1 cellular context compared by ENCODE assay signal in the genomic region with DNA sequence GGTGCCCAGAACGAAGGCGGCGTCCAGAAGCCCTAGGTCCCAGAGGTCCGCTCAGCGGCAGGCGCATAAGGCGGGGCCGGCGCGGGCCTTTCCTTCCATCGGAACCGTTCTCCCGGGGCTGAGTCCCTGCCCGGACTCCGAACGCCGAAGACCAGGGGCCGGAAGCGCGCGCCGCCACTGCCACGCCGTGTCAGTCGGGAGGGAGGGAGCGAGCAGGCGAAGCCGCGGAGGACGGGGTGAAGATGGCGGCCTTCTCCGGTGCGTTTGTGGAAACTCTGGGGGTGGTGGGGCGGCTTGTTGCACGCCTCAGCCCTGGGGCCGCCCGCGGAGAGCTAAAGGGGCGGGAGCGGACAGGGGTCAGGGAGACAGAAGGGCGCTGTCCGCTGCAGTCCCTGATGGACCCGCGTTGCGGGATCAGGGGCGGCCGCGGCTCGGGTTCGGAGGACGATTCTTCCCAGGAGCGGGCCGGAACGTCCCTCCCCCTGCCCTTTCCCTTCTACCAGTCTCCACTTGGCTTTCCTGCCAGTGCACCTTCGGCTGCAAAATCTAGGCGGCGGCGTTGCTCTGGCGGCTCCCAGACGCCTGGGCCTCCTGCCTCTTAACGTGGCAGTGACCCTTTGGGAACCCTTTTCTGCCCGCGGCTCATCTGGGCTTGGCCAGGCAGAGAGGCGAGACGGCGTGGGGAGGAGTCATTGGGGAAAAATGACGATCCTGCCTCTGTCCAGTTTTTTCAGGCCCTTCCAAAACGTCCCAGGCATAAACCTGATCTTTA.
TF ChIP-seq lines count a peak whose summit lies in the region.

A gene (plus strand): TSS at position 177 of the 772 bp plus-strand sequence. CDS start 66 bp downstream, at position 243.

TF ChIP-seq in HEK293, 187 proteins besides CTCF, POLR2A, EP300 and RAD21 (continued from another document and continues in another):
- TF ChIP-seq PRDM1 (tag by site-specific recombination; IDR thresholded peaks at IDR 0.05) = no peak
- TF ChIP-seq REPIN1 (tag by site-specific recombination; IDR thresholded peaks at IDR 0.05; ENCODE audit: low read depth) = no peak
- TF ChIP-seq, protein P1, sequence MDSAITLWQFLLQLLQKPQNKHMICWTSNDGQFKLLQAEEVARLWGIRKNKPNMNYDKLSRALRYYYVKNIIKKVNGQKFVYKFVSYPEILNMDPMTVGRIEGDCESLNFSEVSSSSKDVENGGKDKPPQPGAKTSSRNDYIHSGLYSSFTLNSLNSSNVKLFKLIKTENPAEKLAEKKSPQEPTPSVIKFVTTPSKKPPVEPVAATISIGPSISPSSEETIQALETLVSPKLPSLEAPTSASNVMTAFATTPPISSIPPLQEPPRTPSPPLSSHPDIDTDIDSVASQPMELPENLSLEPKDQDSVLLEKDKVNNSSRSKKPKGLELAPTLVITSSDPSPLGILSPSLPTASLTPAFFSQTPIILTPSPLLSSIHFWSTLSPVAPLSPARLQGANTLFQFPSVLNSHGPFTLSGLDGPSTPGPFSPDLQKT (IDR thresholded peaks at IDR 0.05; ENCODE audit: borderline replicate concordance, low read depth, low read length) = no peak
- peak; percentile 92 for TF ChIP-seq ZSCAN30 (tag by site-specific recombination; IDR thresholded peaks at IDR 0.05)
- TF ChIP-seq ZFP41 (tag by site-specific recombination; IDR thresholded peaks at IDR 0.05; ENCODE audit: borderline replicate concordance) = no peak
- TF ChIP-seq ZNF394 (tag by site-specific recombination; IDR thresholded peaks at IDR 0.05; ENCODE audit: borderline replicate concordance) = peak; percentile 60; the same call in 1 of the 2 replicates
- TF ChIP-seq, protein P2, sequence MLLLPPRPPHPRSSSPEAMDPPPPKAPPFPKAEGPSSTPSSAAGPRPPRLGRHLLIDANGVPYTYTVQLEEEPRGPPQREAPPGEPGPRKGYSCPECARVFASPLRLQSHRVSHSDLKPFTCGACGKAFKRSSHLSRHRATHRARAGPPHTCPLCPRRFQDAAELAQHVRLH (tag by site-specific recombination; IDR thresholded peaks at IDR 0.05) = no peak
- no peak for TF ChIP-seq ZNF311 (tag by site-specific recombination; IDR thresholded peaks at IDR 0.05; ENCODE audit: borderline replicate concordance)
- TF ChIP-seq ZNF140 (tag by site-specific recombination; IDR thresholded peaks at IDR 0.05) = no peak
- TF ChIP-seq ZFP3 (tag by site-specific recombination; IDR thresholded peaks at IDR 0.05; ENCODE audit: low read depth) = no peak
- TF ChIP-seq ZNF514 (tag by site-specific recombination; IDR thresholded peaks at IDR 0.05) = no peak
- TF ChIP-seq ZNF214 (tag by site-specific recombination; IDR thresholded peaks at IDR 0.05; ENCODE audit: borderline replicate concordance) = no peak
- TF ChIP-seq, protein P3, sequence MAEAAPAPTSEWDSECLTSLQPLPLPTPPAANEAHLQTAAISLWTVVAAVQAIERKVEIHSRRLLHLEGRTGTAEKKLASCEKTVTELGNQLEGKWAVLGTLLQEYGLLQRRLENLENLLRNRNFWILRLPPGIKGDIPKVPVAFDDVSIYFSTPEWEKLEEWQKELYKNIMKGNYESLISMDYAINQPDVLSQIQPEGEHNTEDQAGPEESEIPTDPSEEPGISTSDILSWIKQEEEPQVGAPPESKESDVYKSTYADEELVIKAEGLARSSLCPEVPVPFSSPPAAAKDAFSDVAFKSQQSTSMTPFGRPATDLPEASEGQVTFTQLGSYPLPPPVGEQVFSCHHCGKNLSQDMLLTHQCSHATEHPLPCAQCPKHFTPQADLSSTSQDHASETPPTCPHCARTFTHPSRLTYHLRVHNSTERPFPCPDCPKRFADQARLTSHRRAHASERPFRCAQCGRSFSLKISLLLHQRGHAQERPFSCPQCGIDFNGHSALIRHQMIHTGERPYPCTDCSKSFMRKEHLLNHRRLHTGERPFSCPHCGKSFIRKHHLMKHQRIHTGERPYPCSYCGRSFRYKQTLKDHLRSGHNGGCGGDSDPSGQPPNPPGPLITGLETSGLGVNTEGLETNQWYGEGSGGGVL (tag by site-specific recombination; IDR thresholded peaks at IDR 0.05) = no peak
- TF ChIP-seq SP3 (tag by site-specific recombination; IDR thresholded peaks at IDR 0.05) = peak; percentile 77
- TF ChIP-seq GLI4 (tag by site-specific recombination; IDR thresholded peaks at IDR 0.05) = 0 out of 2 replicates have a peak, but pooled peaks have one; percentile 79
- no peak for TF ChIP-seq ZNF558 (tag by site-specific recombination; IDR thresholded peaks at IDR 0.05)
- TF ChIP-seq TRIM28 (IDR thresholded peaks at IDR 0.05; ENCODE audit: borderline replicate concordance, low read length) = peak; percentile 55; the same call in 1 of the 2 replicates
- no peak; the same call in 1 of the 2 replicates for TF ChIP-seq ZNF146 (tag by site-specific recombination; IDR thresholded peaks at IDR 0.05)
- TF ChIP-seq ZFP37 (tag by site-specific recombination; IDR thresholded peaks at IDR 0.05) = peak; percentile 97
- TF ChIP-seq, protein P4, sequence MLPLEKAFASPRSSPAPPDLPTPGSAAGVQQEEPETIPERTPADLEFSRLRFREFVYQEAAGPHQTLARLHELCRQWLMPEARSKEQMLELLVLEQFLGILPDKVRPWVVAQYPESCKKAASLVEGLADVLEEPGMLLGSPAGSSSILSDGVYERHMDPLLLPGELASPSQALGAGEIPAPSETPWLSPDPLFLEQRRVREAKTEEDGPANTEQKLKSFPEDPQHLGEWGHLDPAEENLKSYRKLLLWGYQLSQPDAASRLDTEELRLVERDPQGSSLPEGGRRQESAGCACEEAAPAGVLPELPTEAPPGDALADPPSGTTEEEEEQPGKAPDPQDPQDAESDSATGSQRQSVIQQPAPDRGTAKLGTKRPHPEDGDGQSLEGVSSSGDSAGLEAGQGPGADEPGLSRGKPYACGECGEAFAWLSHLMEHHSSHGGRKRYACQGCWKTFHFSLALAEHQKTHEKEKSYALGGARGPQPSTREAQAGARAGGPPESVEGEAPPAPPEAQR (tag by site-specific recombination; IDR thresholded peaks at IDR 0.05) = 0 out of 2 replicates have a peak, but pooled peaks have one; percentile 47
- TF ChIP-seq IKZF3 (tag by site-specific recombination; IDR thresholded peaks at IDR 0.05) = no peak
- TF ChIP-seq, protein P5, sequence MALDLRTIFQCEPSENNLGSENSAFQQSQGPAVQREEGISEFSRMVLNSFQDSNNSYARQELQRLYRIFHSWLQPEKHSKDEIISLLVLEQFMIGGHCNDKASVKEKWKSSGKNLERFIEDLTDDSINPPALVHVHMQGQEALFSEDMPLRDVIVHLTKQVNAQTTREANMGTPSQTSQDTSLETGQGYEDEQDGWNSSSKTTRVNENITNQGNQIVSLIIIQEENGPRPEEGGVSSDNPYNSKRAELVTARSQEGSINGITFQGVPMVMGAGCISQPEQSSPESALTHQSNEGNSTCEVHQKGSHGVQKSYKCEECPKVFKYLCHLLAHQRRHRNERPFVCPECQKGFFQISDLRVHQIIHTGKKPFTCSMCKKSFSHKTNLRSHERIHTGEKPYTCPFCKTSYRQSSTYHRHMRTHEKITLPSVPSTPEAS (tag by site-specific recombination; IDR thresholded peaks at IDR 0.05) = peak; percentile 58
- TF ChIP-seq ZBTB1 (tag by site-specific recombination; IDR thresholded peaks at IDR 0.05) = no peak
- TF ChIP-seq, protein P6, sequence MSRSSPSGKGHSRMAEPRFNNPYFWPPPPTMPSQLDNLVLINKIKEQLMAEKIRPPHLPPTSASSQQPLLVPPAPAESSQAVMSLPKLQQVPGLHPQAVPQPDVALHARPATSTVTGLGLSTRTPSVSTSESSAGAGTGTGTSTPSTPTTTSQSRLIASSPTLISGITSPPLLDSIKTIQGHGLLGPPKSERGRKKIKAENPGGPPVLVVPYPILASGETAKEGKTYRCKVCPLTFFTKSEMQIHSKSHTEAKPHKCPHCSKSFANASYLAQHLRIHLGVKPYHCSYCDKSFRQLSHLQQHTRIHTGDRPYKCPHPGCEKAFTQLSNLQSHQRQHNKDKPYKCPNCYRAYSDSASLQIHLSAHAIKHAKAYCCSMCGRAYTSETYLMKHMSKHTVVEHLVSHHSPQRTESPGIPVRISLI (tag by site-specific recombination; IDR thresholded peaks at IDR 0.05) = no peak
- 0 out of 2 replicates have a peak, but pooled peaks have one; percentile 49 for TF ChIP-seq ZNF184 (tag by site-specific recombination; IDR thresholded peaks at IDR 0.05)
- TF ChIP-seq, protein P7, sequence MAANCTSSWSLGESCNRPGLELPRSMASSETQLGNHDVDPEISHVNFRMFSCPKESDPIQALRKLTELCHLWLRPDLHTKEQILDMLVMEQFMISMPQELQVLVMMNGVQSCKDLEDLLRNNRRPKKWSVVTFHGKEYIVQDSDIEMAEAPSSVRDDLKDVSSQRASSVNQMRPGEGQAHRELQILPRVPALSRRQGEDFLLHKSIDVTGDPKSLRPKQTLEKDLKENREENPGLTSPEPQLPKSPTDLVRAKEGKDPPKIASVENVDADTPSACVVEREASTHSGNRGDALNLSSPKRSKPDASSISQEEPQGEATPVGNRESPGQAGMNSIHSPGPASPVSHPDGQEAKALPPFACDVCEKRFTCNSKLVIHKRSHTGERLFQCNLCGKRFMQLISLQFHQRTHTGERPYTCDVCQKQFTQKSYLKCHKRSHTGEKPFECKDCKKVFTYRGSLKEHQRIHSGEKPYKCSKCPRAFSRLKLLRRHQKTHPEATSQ (tag by site-specific recombination; IDR thresholded peaks at IDR 0.05) = 0 out of 2 replicates have a peak, but pooled peaks have one; percentile 64
- TF ChIP-seq, protein P8, sequence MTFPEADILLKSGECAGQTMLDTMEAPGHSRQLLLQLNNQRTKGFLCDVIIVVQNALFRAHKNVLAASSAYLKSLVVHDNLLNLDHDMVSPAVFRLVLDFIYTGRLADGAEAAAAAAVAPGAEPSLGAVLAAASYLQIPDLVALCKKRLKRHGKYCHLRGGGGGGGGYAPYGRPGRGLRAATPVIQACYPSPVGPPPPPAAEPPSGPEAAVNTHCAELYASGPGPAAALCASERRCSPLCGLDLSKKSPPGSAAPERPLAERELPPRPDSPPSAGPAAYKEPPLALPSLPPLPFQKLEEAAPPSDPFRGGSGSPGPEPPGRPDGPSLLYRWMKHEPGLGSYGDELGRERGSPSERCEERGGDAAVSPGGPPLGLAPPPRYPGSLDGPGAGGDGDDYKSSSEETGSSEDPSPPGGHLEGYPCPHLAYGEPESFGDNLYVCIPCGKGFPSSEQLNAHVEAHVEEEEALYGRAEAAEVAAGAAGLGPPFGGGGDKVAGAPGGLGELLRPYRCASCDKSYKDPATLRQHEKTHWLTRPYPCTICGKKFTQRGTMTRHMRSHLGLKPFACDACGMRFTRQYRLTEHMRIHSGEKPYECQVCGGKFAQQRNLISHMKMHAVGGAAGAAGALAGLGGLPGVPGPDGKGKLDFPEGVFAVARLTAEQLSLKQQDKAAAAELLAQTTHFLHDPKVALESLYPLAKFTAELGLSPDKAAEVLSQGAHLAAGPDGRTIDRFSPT (tag by site-specific recombination; IDR thresholded peaks at IDR 0.05) = no peak
- no peak for TF ChIP-seq ZNF530 (tag by site-specific recombination; IDR thresholded peaks at IDR 0.05; ENCODE audit: low read depth)
- TF ChIP-seq ZNF654 (tag by site-specific recombination; IDR thresholded peaks at IDR 0.05; ENCODE audit: low read depth) = no peak
- TF ChIP-seq ZNF670 (tag by site-specific recombination; IDR thresholded peaks at IDR 0.05; ENCODE audit: low read depth) = no peak
- no peak for TF ChIP-seq OSR2 (tag by site-specific recombination; IDR thresholded peaks at IDR 0.05)
- TF ChIP-seq ZNF555 (tag by site-specific recombination; conservative IDR thresholded peaks at IDR 0.05) = no peak
- TF ChIP-seq ZNF792 (tag by site-specific recombination; IDR thresholded peaks at IDR 0.05) = no peak
- no peak for TF ChIP-seq ZNF423 (tag by site-specific recombination; IDR thresholded peaks at IDR 0.05)
- no peak for TF ChIP-seq GLI2 (tag by site-specific recombination; IDR thresholded peaks at IDR 0.05; ENCODE audit: borderline replicate concordance, low read depth)
- TF ChIP-seq ZNF571 (tag by site-specific recombination; IDR thresholded peaks at IDR 0.05) = no peak
- no peak for TF ChIP-seq ZNF248 (tag by site-specific recombination; IDR thresholded peaks at IDR 0.05)
- no peak for TF ChIP-seq ZNF174 (tag by site-specific recombination; IDR thresholded peaks at IDR 0.05)
- TF ChIP-seq HOXC10 (CRISPR knock-in tag; IDR thresholded peaks at IDR 0.05) = peak; percentile 90; the same call in 1 of the 2 replicates
- 0 out of 2 replicates have a peak, but pooled peaks have one; percentile 44 for TF ChIP-seq ZNF24 (tag by site-specific recombination; IDR thresholded peaks at IDR 0.05)
- no peak for TF ChIP-seq TCF7L2 (IDR thresholded peaks at IDR 0.05; ENCODE audit: borderline replicate concordance, low read depth, low read length)
- TF ChIP-seq, protein P9, sequence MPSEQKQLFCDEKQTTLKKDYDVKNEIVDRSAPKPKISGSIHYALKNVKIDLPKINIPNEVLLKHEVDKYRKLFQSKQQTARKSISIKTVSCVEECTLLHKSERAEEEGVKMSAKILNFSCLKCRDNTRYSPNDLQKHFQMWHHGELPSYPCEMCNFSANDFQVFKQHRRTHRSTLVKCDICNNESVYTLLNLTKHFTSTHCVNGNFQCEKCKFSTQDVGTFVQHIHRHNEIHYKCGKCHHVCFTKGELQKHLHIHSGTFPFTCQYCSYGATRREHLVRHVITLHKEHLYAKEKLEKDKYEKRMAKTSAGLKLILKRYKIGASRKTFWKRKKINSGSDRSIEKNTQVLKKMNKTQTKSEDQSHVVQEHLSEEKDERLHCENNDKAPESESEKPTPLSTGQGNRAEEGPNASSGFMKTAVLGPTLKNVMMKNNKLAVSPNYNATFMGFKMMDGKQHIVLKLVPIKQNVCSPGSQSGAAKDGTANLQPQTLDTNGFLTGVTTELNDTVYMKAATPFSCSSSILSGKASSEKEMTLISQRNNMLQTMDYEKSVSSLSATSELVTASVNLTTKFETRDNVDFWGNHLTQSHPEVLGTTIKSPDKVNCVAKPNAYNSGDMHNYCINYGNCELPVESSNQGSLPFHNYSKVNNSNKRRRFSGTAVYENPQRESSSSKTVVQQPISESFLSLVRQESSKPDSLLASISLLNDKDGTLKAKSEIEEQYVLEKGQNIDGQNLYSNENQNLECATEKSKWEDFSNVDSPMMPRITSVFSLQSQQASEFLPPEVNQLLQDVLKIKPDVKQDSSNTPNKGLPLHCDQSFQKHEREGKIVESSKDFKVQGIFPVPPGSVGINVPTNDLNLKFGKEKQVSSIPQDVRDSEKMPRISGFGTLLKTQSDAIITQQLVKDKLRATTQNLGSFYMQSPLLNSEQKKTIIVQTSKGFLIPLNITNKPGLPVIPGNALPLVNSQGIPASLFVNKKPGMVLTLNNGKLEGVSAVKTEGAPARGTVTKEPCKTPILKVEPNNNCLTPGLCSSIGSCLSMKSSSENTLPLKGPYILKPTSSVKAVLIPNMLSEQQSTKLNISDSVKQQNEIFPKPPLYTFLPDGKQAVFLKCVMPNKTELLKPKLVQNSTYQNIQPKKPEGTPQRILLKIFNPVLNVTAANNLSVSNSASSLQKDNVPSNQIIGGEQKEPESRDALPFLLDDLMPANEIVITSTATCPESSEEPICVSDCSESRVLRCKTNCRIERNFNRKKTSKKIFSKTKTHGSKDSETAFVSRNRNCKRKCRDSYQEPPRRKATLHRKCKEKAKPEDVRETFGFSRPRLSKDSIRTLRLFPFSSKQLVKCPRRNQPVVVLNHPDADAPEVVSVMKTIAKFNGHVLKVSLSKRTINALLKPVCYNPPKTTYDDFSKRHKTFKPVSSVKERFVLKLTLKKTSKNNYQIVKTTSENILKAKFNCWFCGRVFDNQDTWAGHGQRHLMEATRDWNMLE (tag by site-specific recombination; conservative IDR thresholded peaks at IDR 0.05; ENCODE audit: low read depth) = peak; percentile 64
- peak; percentile 67 for TF ChIP-seq ZNF341 (tag by site-specific recombination; IDR thresholded peaks at IDR 0.05; ENCODE audit: low read depth)
